ENCODE assay signal across 1 cellular context in the genomic region with DNA sequence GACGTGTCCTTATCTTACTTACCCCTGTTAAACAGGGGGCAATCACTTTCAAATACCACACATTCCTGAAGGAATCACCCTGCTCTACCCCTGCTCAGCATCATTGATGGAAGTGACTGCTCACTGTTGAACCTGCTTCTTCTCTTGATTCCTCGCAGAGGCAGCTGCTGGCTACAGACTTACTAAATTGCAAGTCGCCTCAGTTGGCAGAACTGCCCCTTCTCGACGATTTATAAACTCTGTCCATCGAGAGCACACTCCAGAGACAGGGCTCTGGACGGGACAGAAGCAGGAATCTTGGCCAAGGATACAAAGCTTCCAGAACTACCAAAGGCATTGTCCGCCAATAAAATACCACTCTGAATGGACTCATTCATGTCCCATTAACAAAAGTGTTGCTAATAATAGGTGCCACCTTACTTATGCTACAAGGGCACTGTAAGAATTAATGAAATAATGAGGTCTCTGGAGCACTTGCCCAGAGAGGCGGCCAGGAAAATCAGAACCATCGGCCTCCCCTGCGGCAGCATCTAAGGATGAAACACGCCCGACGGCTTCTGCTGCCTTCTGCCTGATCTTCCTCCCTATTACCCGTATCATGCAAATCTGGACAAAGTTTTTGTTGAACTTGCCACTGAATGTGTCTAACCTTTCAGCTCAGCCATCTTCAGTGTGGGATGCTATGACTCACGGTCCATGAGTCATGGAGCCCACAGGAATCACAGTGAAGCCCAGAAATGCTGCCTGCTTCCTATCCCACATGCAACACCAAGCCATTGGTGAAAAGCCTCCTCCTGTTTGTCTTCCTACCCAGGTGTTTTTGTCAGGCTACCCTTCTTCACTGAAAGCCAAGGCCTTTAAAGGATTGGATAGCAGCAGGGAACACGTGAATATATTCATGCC.
TF ChIP-seq lines count a peak whose summit lies in the region.

No MANE protein-coding gene starts in this region.

TF ChIP-seq in PFSK-1, 5 proteins besides CTCF, POLR2A, EP300 and RAD21 (continued from another document):
- TF ChIP-seq FOXP2 (optimal IDR thresholded peaks at IDR 0.05; ENCODE audit: borderline replicate concordance, extremely low read depth, extremely low read length, insufficient read depth): peak; percentile 25
- TF ChIP-seq POLR2AphosphoS5 (IDR thresholded peaks at IDR 0.05; ENCODE audit: low read depth, low read length): no peak
TF ChIP-seq in PFSK-1: peak in this region for 3.
